In genomic region chr3:52056968-52057805, GRCh38 we compare ENCODE assay signal across 8 cellular contexts. TPM values are rescaled to one million over a fixed set of nuclear protein-coding genes. Genes with fewer than 3 reads are reported as not detected.
A peak's percentile ranks its signal among the peaks of the same experiment; 100 is the strongest.
DNase-seq lines count a peak whose midpoint lies in the region; ATAC-seq and TF ChIP-seq lines count a peak whose summit lies in the region.

No MANE protein-coding gene starts in this region.

- intact Hi-C loops in Panc1 (cut with micrococcal nuclease; ENCODE audit: unreplicated experiment): loop anchor here (10.0 kb wide), 2 partner anchors 52 to 68 kb away; no protein-coding TSS in a partner anchor

- H3K27me3 Mint-ChIP-seq in activated T-cell treated with anti-CD3 and anti-CD28 coated beads, Interleukin-2, amount 50 U/mL, for 72 hours (ENCODE audit: low read depth): no peaks in the 10 kb centered on the region

- H3K9me3 Mint-ChIP-seq in activated T-cell treated with anti-CD3 and anti-CD28 coated beads, Interleukin-2, amount 50 U/mL, for 72 hours: no peaks in the 10 kb centered on the region

- H3K4me3 ChIP-seq in KMS-11 (IDR thresholded peaks at IDR 0.05; ENCODE audit: insufficient read depth, low read depth, low read length): peak overlapping the region; percentile 58
- H3K4me3 ChIP-seq in Panc1 (ENCODE audit: low read depth in 2 of 2, low read length in 2 of 2): peak overlapping the region; percentile 55 to 60
- H3K4me3 ChIP-seq in mucosa of stomach (ENCODE audit: low read length): peak overlapping the region; percentile 76

- peak overlapping the region; percentile 95 for H3K27ac Mint-ChIP-seq in activated T-cell treated with anti-CD3 and anti-CD28 coated beads, Interleukin-2, amount 50 U/mL, for 72 hours

- H3K4me1 ChIP-seq in KMS-11 (ENCODE audit: low read depth, poor library complexity, severe bottlenecking) (peaks cover 7% of the 10 kb centered on the region), Panc1 (ENCODE audit: control insufficient read depth, insufficient read depth, low read length) (peaks cover 11% of the 10 kb centered on the region), mucosa of stomach (ENCODE audit: control insufficient read depth, insufficient read depth, low read length) (peaks cover 62% of the 10 kb centered on the region)

- peak overlapping the region; percentile 67 for H3K4me2 ChIP-seq in KMS-11

- in situ Hi-C loops in Panc1 (cut with HindIII; ENCODE audit: low pct_unique_long_range_greater_than_20kb, low sequenced_read_pairs): no loop called here

- no TSS peak for BruUV-seq in Panc1 (replicated peaks; lab: Mats Ljungman, UMichigan)

- H3K79me2 ChIP-seq in KMS-11 (ENCODE audit: insufficient read depth, low read depth): no peaks in the 10 kb centered on the region

- H2AFZ ChIP-seq in KMS-11 (ENCODE audit: low read depth): peak overlapping the region; percentile 79

- no peaks in the 10 kb centered on the region for H4K20me1 ChIP-seq in KMS-11 (ENCODE audit: insufficient read depth)

- DNase-seq in DMS79 treated with DMSO at 0.1 percent for 48 hours (lab: John Stamatoyannopoulos, UW) (peak; percentile 87), Panc1 (ENCODE audit: low read depth, low spot score) (peak; percentile 83)
- DNase-seq in activated T-cell treated with anti-CD3 and anti-CD28 coated beads, Interleukin-2, amount 50 U/mL, for 72 hours: peak; percentile 98 to 100
- DNase-seq in stimulated activated CD8-positive, alpha-beta memory T cell treated with anti-CD3 and anti-CD28 coated beads, Interleukin-4, amount 100 ng/mL, for 48 hours: peak; percentile 99

- H3K9ac ChIP-seq in KMS-11: peak overlapping the region; percentile 31; the same call in 1 of the 2 replicates
- H3K9ac ChIP-seq in mucosa of stomach (ENCODE audit: low read length): peak overlapping the region; percentile 80

- H3K27me3 ChIP-seq in KMS-11 (ENCODE audit: insufficient read depth, low read depth): no peaks in the 10 kb centered on the region
- no peaks in the 10 kb centered on the region for H3K27me3 ChIP-seq in Panc1 (ENCODE audit: control insufficient read depth, insufficient read depth, low read length)
- no peaks in the 10 kb centered on the region for H3K27me3 ChIP-seq in mucosa of stomach (ENCODE audit: control insufficient read depth, insufficient read depth, low read length)

- peak overlapping the region; percentile 96 to 97 for H3K4me3 Mint-ChIP-seq in activated T-cell treated with anti-CD3 and anti-CD28 coated beads, Interleukin-2, amount 50 U/mL, for 72 hours

- no peak for TF ChIP-seq CTCF in KMS-11 (conservative IDR thresholded peaks at IDR 0.05; ENCODE audit: low read depth, low read length)
- TF ChIP-seq CTCF in Panc1 (IDR thresholded peaks at IDR 0.05): no peak

- ATAC-seq in GM21786 (IDR thresholded peaks at IDR 0.05; ENCODE audit: unreplicated experiment): peak; percentile 73
- ATAC-seq in Panc1: peak; percentile 89
- peak; percentile 77 to 79 for ATAC-seq in activated T-cell treated with anti-CD3 and anti-CD28 coated beads, Interleukin-2, amount 50 U/mL, for 72 hours (replicated peaks in 1 of 2)
- ATAC-seq in esophagus mucosa: peak; percentile 72

- POLR2A ChIA-PET in Panc1 (lab: Charles Lee): interaction anchor here (0.6 to 0.7 kb wide), 3 partner anchors 60 to 557 kb away, joined by 3 read pairs; no protein-coding TSS in a partner anchor

- H3K27ac ChIP-seq in KMS-11: peak overlapping the region; percentile 43; the same call in 1 of the 2 replicates
- H3K27ac ChIP-seq in Panc1 (ENCODE audit: low read length): peak overlapping the region; percentile 83

- peaks cover 32% of the 10 kb centered on the region for H3K4me1 Mint-ChIP-seq in activated T-cell treated with anti-CD3 and anti-CD28 coated beads, Interleukin-2, amount 50 U/mL, for 72 hours (ENCODE audit: low read depth)

- H3K36me3 Mint-ChIP-seq in activated T-cell treated with anti-CD3 and anti-CD28 coated beads, Interleukin-2, amount 50 U/mL, for 72 hours (ENCODE audit: insufficient read depth in 2 of 2): no peaks in the 10 kb centered on the region

- no peaks in the 10 kb centered on the region for H3K9me3 ChIP-seq in Panc1 (ENCODE audit: control insufficient read depth, insufficient read depth, low read depth, low read length)
- no peaks in the 10 kb centered on the region for H3K9me3 ChIP-seq in mucosa of stomach (ENCODE audit: control insufficient read depth, low read length)

- no peaks in the 10 kb centered on the region for H3K36me3 ChIP-seq in KMS-11 (ENCODE audit: insufficient read depth)
- no peaks in the 10 kb centered on the region; the same call in 1 of the 2 replicates for H3K36me3 ChIP-seq in Panc1 (ENCODE audit: control insufficient read depth, insufficient read depth, low read length)
- no peaks in the 10 kb centered on the region for H3K36me3 ChIP-seq in mucosa of stomach (ENCODE audit: control insufficient read depth, insufficient read depth, low read length)

- CTCF ChIA-PET in Panc1 (lab: Charles Lee): interaction anchor here (0.7 kb wide), 2 partner anchors 11 to 183 kb away, joined by 5 read pairs; no protein-coding TSS in a partner anchor

RNA-seq across cellular contexts. Expression of gene DUSP7, which starts 0.8 kb away (rescaled TPM):
- total RNA-seq in Panc1 (2021; ENCODE audit: unreplicated experiment) (13.1 TPM), esophagus mucosa (62.6 TPM)
- polyA plus RNA-seq in Panc1 (2012; ENCODE audit: insufficient read length): 8.9 TPM
- total RNA-seq in activated T-cell treated with anti-CD3 and anti-CD28 coated beads, Interleukin-2, amount 50 U/mL, for 72 hours: 10 to 100 TPM; 12.8 to 15.7 TPM

Comparison
In these comparisons a context has a peak if more than half of its experiments do, and no peak if none do; other contexts are left out.
1. Peak in every context shown above with its lines: DNase-seq, ATAC-seq, H3K4me3 ChIP-seq and H3K27ac ChIP-seq.